In genomic region chr5:14129123-14129522, GRCh38 we compare ENCODE assay signal across 29 cellular contexts.
"Had no signal": no experiment of that assay in that cellular context is flagged by ENCODE, and none has a peak within 500 bp of the region (broad histone marks: within the 10 kb centered on the region; RNA-seq: fewer than 3 reads in every experiment).

No MANE protein-coding gene starts in this region.

- H3K27me3 Mint-ChIP-seq: activated CD8-positive, alpha-beta T cell treated with anti-CD3 and anti-CD28 coated beads for 36 hours had no signal

- DNase-seq: activated CD4-positive, alpha-beta T cell treated with anti-CD3 and anti-CD28 coated beads, Interleukin-2, amount 10 ng/mL, durations not matched to agents 24 days and 14 days; activated CD4-positive, alpha-beta T cell treated with anti-CD3 and anti-CD28 coated beads, Interleukin-2, amount 50 U/mL, for 4 hours; activated CD4-positive, CD25-positive, alpha-beta regulatory T cell; activated CD8-positive, alpha-beta T cell treated with anti-CD3 and anti-CD28 coated beads for 36 hours; activated gamma-delta T cell; activated naive CD4-positive, alpha-beta T cell treated with Interleukin-2 at 50 U/mL for 16 hours; activated T-cell treated with anti-CD3 and anti-CD28 coated beads, Interleukin-2, amount 50 U/mL, for 24 hours; adrenal gland; body of pancreas; MM.1S; MV-4-11; NCI-H1092; NCI-H1436 treated with DMSO at 0.1 percent for 48 hours; NCI-H187; NCI-H2029 treated with DMSO at 0.1 percent for 48 hours; NCI-H345; NCI-H526 treated with DMSO at 0.1 percent for 48 hours; NCI-H774; SHP77; SJCRH30; T1000; WERI-Rb-1 had no signal

- H3K4me3 ChIP-seq: adrenal gland, body of pancreas, breast epithelium, SJCRH30, SK-N-MC had no signal

- H3K9me3 ChIP-seq: adrenal gland, body of pancreas, breast epithelium, SJCRH30 had no signal

- H3K27me3 ChIP-seq: adrenal gland, body of pancreas, breast epithelium, SJCRH30 had no signal

- H3K4me1 Mint-ChIP-seq: activated CD4-positive, alpha-beta T cell treated with anti-CD3 and anti-CD28 coated beads, Interleukin-2, amount 10 ng/mL, durations not matched to agents 24 days and 14 days; activated naive CD4-positive, alpha-beta T cell treated with anti-CD3 and anti-CD28 coated beads, Interleukin-2, amount 50 U/mL, for 24 hours had no signal

- H3K27ac Mint-ChIP-seq: activated CD4-positive, alpha-beta T cell treated with anti-CD3 and anti-CD28 coated beads, Interleukin-2, amount 10 ng/mL, durations not matched to agents 24 days and 14 days; activated CD8-positive, alpha-beta T cell treated with anti-CD3 and anti-CD28 coated beads for 36 hours; activated naive CD4-positive, alpha-beta T cell treated with anti-CD3 and anti-CD28 coated beads, Interleukin-2, amount 50 U/mL, for 24 hours; activated T-cell treated with anti-CD3 and anti-CD28 coated beads, Interleukin-2, amount 50 U/mL, for 24 hours; activated T-helper 2 cell treated with anti-CD3 and anti-CD28 coated beads, Interferon-gamma antibody, Interleukin-2, Interleukin-4, amounts not matched to agents 10 μg/mL and 5 μg/mL and 100 μg/mL, durations not matched to agents 14 hours and 24 hours and 36 hours had no signal

- H3K27ac ChIP-seq: adrenal gland, body of pancreas, breast epithelium, KMS-11, SJCRH30, SK-N-MC, WERI-Rb-1 had no signal

- ATAC-seq: activated CD8-positive, alpha-beta T cell treated with anti-CD3 and anti-CD28 coated beads for 36 hours; body of pancreas; Panc1 had no signal

- H3K4me3 Mint-ChIP-seq: activated CD4-positive, alpha-beta T cell treated with anti-CD3 and anti-CD28 coated beads, Interleukin-2, amount 10 ng/mL, durations not matched to agents 24 days and 14 days; activated CD8-positive, alpha-beta T cell treated with anti-CD3 and anti-CD28 coated beads for 36 hours; activated naive CD4-positive, alpha-beta T cell treated with anti-CD3 and anti-CD28 coated beads, Interleukin-2, amount 50 U/mL, for 24 hours; activated T-cell treated with anti-CD3 and anti-CD28 coated beads, Interleukin-2, amount 50 U/mL, for 24 hours had no signal

- H3K36me3 Mint-ChIP-seq: activated naive CD4-positive, alpha-beta T cell treated with anti-CD3 and anti-CD28 coated beads, Interleukin-2, amount 50 U/mL, for 24 hours had no signal

- H3K36me3 ChIP-seq: adrenal gland, breast epithelium, SJCRH30, WERI-Rb-1 had no signal

- FAIRE-seq: astrocyte had no signal

- H3K4me2 ChIP-seq: KMS-11 had no signal

- H3K4me1 ChIP-seq: adrenal gland, breast epithelium had no signal

- H3K9ac ChIP-seq: KMS-11 had no signal

- H3K9me3 Mint-ChIP-seq: activated CD8-positive, alpha-beta T cell treated with anti-CD3 and anti-CD28 coated beads for 36 hours; activated naive CD4-positive, alpha-beta T cell treated with anti-CD3 and anti-CD28 coated beads, Interleukin-2, amount 50 U/mL, for 24 hours; activated T-cell treated with anti-CD3 and anti-CD28 coated beads, Interleukin-2, amount 50 U/mL, for 24 hours; activated T-helper 2 cell treated with anti-CD3 and anti-CD28 coated beads, Interferon-gamma antibody, Interleukin-2, Interleukin-4, amounts not matched to agents 10 μg/mL and 5 μg/mL and 100 μg/mL, durations not matched to agents 14 hours and 24 hours and 36 hours had no signal
